Comparison of ENCODE assay signal across 8 cellular contexts in the genomic region with DNA sequence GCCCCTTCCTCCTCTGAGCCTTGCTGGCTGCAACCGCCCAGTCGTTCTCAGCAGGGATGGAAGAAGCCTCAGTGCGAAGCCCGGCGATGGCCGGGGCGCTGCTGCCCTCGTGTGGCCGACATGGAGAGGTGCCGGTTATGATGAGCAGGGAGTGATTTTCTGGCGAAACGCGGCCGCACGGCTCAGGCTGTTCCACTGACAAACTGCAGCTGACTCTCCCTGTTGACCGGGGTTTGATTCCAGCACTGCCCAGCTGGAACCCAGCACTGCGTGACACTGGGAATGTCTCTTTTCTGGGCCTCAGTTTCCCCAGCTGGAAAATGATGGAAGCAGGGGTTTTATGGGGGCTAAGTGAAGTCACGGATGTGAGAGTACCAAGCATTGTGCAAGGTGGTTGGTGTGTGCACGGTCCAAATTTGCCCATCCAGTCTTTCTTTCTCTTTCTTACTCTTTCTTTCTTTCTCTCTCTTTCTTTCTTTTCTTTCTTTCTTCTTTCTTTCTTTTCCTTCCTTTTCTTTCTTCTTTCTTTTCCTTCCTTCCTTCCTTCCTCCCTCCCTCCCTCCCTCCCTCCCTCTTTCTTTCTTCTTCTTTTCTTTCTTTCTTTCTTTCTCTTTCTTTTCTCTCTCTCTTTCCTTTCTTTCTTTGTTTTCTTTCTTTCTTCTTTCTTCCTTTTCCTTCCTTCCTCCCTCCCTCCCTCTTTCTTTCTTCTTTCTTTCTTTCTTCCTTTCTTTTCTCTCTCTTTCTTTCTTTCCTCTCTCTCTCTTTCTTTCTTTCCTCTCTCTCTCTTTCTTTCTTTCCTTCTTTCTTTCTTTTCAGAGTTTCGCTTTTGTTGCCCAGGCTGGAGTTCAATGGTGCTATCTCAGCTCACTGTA. TPM values are rescaled to one million over a fixed set of nuclear protein-coding genes. Genes with fewer than 3 reads are reported as not detected.
DNase-seq lines count a peak whose midpoint lies in the region; ATAC-seq, FAIRE-seq and TF ChIP-seq lines count a peak whose summit lies in the region.

No MANE protein-coding gene starts in this region.

- H3K4me3 ChIP-seq in BLaER1 treated with 17β-estradiol and CSF1 and Interleukin-3, amounts not matched to agents 10 nM and 100 nM, result no peak overlapping the region
- H3K4me3 ChIP-seq in kidney epithelial cell (ENCODE audit: low read depth, low read length), result no peak overlapping the region

- peaks cover 12 to 20% (median 17%) of the 10 kb centered on the region in 10 experiments for H3K4me1 ChIP-seq in BLaER1 treated with 17β-estradiol and CSF1 and Interleukin-3, amounts not matched to agents 10 nM and 100 nM

- DNase-seq in H54 (ENCODE audit: insufficient read length, low spot score), result peak; percentile 75
- DNase-seq in NCI-H2227 treated with DMSO at 0.1 percent for 48 hours (lab: John Stamatoyannopoulos, UW), result peak; percentile 56
- peak; percentile 80 for DNase-seq in activated CD4-positive, CD25-positive, alpha-beta regulatory T cell treated with anti-CD3 and anti-CD28 coated beads, Interleukin-2, amount 50 U/mL, for 72 hours
- peak in 57 of 61 donors; percentile 14 to 82 (median 56) for DNase-seq in caudate nucleus (lab: John Stamatoyannopoulos, UW)
- DNase-seq in kidney epithelial cell (ENCODE audit: low read depth), result no peak
- peak; percentile 59 to 61 for DNase-seq in stimulated activated CD4-positive, alpha-beta T cell treated with anti-CD3 and anti-CD28 coated beads, Interleukin-1b, Interleukin-23, amount 100 ng/mL, for 4 hours (ENCODE audit: low read depth in 2 of 2)

- peak; percentile 96 for TF ChIP-seq CTCF in kidney epithelial cell (IDR thresholded peaks at IDR 0.05; ENCODE audit: insufficient read depth, low read length, poor library complexity, severe bottlenecking)

- no peaks in the 10 kb centered on the region; a peak in 1 of 22 replicates for H3K27me3 ChIP-seq in BLaER1 treated with 17β-estradiol and CSF1 and Interleukin-3, amounts not matched to agents 10 nM and 100 nM
- peaks cover 27% of the 10 kb centered on the region for H3K27me3 ChIP-seq in kidney epithelial cell (ENCODE audit: control insufficient read depth, insufficient read depth, low read length)

- no peaks in the 10 kb centered on the region for H3K36me3 ChIP-seq in BLaER1 treated with 17β-estradiol and CSF1 and Interleukin-3, amounts not matched to agents 10 nM and 100 nM
- no peaks in the 10 kb centered on the region for H3K36me3 ChIP-seq in kidney epithelial cell (ENCODE audit: control insufficient read depth, insufficient read depth, low read length)

- H3K4me2 ChIP-seq in BLaER1 treated with 17β-estradiol and CSF1 and Interleukin-3, amounts not matched to agents 10 nM and 100 nM, result peak overlapping the region in 10 of 11 experiments; percentile 21 to 78 (median 40); a peak in 12 of 22 replicates

- peaks cover 0 to 7% (median 0%) of the 10 kb centered on the region in 11 experiments; a peak in 3 of 22 replicates for H4K20me1 ChIP-seq in BLaER1 treated with 17β-estradiol and CSF1 and Interleukin-3, amounts not matched to agents 10 nM and 100 nM

- ATAC-seq in GM18858 (IDR thresholded peaks at IDR 0.05; ENCODE audit: unreplicated experiment), result no peak

- TF ChIP-seq POLR2A in H54 (IDR thresholded peaks at IDR 0.05; ENCODE audit: low read depth, low read length), result no peak

- no peaks in the 10 kb centered on the region for H3K9me3 ChIP-seq in BLaER1 treated with 17β-estradiol and CSF1 and Interleukin-3, amounts not matched to agents 10 nM and 100 nM (replicated peaks in 1 of 11)

- no peak overlapping the region for H3K27ac ChIP-seq in BLaER1 treated with 17β-estradiol and CSF1 and Interleukin-3, amounts not matched to agents 10 nM and 100 nM
- H3K27ac ChIP-seq in caudate nucleus (ENCODE audit: low read depth, low read length), result no peak overlapping the region

- H3K9ac ChIP-seq in BLaER1 treated with 17β-estradiol and CSF1 and Interleukin-3, amounts not matched to agents 10 nM and 100 nM, result no peak overlapping the region

- FAIRE-seq in H54 (lab: Jason Lieb, UNC), result peak; percentile 86

RNA-seq across cellular contexts. Expression of gene MPPED1, which starts 25.8 kb away (rescaled TPM):
- total RNA-seq in kidney epithelial cell, result not detected in 2 replicates

RNA-seq across cellular contexts. Expression of gene SCUBE1, which starts 42.8 kb away (rescaled TPM):
- total RNA-seq in kidney epithelial cell, result 0.04 and 0.82 TPM in 2 replicates
